23 cellular contexts compared by ENCODE assay signal in genomic region chr10:87064651-87065050, GRCh38. TPM values are rescaled to one million over a fixed set of nuclear protein-coding genes. Genes with fewer than 3 reads are reported as not detected.
A peak's percentile ranks its signal among the peaks of the same experiment; 100 is the strongest.
DNase-seq lines count a peak whose midpoint lies in the region; ATAC-seq, FAIRE-seq and TF ChIP-seq lines count a peak whose summit lies in the region.
"Had no signal": no experiment of that assay in that cellular context is flagged by ENCODE, and none has a peak within 500 bp of the region (broad histone marks: within the 10 kb centered on the region; RNA-seq: fewer than 3 reads in every experiment).

No MANE protein-coding gene starts in this region.

- no peak for TF ChIP-seq POLR2A in HepG2 (IDR thresholded peaks at IDR 0.05; ENCODE audit: insufficient read depth in 1 of 2, low read depth in 2 of 2, low read length in 2 of 2)
- no peak for TF ChIP-seq POLR2A in right lobe of liver (IDR thresholded peaks at IDR 0.05)

- no peaks in the 10 kb centered on the region for H3K9me3 ChIP-seq in HepG2 (ENCODE audit: low read length)
- no peaks in the 10 kb centered on the region for H3K9me3 ChIP-seq in right lobe of liver
- H3K9me3 ChIP-seq: BLaER1 treated with 17β-estradiol and CSF1 and Interleukin-3, amounts not matched to agents 10 nM and 100 nM had no signal

- in situ Hi-C loops in HepG2 (cut with HindIII; ENCODE audit: extremely low pct_ligation_motif_present, low pct_unique_long_range_greater_than_20kb) = no loop called here

- H3K4me3 ChIP-seq in HepG2 (replicated peaks in 1 of 3; ENCODE audit: insufficient read depth in 1 of 3, low read depth in 2 of 3, low read length in 3 of 3) = no peak overlapping the region
- no peak overlapping the region for H3K4me3 ChIP-seq in right lobe of liver
- H3K4me3 ChIP-seq: BLaER1 treated with 17β-estradiol and CSF1 and Interleukin-3, amounts not matched to agents 10 nM and 100 nM; GM23338 had no signal

- FAIRE-seq in HepG2 (lab: Jason Lieb, UNC) = no peak
- FAIRE-seq: GM12891, GM18507, HTR-8/SVneo had no signal

- WGBS in HepG2 (ENCODE audit: low lambda C conversion rate) = 88% methylated on average over 5 of the region's 5 CpGs
- WGBS in right lobe of liver (ENCODE audit: insufficient coverage, low coverage, low lambda C conversion rate, missing lambda C conversion rate) = 62% methylated on average over 5 of the region's 5 CpGs

- intact Hi-C loops in HepG2 (cut with micrococcal nuclease; ENCODE audit: unreplicated experiment) (no loop called here), right lobe of liver (cut with DNase I) (no loop called here), posterior vena cava (cut with DNase I) (no loop called here)

- DNase-seq in HepG2 (ENCODE audit: low spot score) (no peak), right lobe of liver (no peak), midbrain (lab: John Stamatoyannopoulos, UW) (peak; percentile 63), occipital lobe (lab: John Stamatoyannopoulos, UW) (no peak), posterior vena cava (ENCODE audit: low spot score) (no peak)
- no peak for DNase-seq in activated CD4-positive, alpha-beta T cell treated with anti-CD3 and anti-CD28 coated beads for 48 hours
- no peak for DNase-seq in stimulated activated CD4-positive, alpha-beta T cell treated with anti-CD3 and anti-CD28 coated beads, Interleukin-4, amount 100 ng/mL, for 4 hours
- DNase-seq: 8988T; GF-D8; NCI-H1105 treated with DMSO at 0.1 percent for 48 hours; NCI-H187; NCI-H345; NK-92 treated with Interleukin-12 subunit alpha and Interleukin-12 subunit beta, amount 100 ng/mL, for 24 hours; OCI-M1 had no signal

- H3K79me2 ChIP-seq in HepG2 (ENCODE audit: insufficient read depth, low read length) = peaks cover 3% of the 10 kb centered on the region

- no peak for ATAC-seq in HepG2
- no peak for ATAC-seq in right lobe of liver
- ATAC-seq: GM23338, HCT116 had no signal

- H3K9ac ChIP-seq in HepG2 (ENCODE audit: insufficient read depth, low read depth, low read length) = no peak overlapping the region
- H3K9ac ChIP-seq: BLaER1 treated with 17β-estradiol and CSF1 and Interleukin-3, amounts not matched to agents 10 nM and 100 nM had no signal

- H3K27me3 ChIP-seq in HepG2 (ENCODE audit: control insufficient read depth in 1 of 2, insufficient read depth in 2 of 2, low read length in 2 of 2) = no peaks in the 10 kb centered on the region
- no peaks in the 10 kb centered on the region for H3K27me3 ChIP-seq in right lobe of liver
- H3K27me3 ChIP-seq: BLaER1 treated with 17β-estradiol and CSF1 and Interleukin-3, amounts not matched to agents 10 nM and 100 nM had no signal

- peaks cover 7% of the 10 kb centered on the region; the same call in 1 of the 2 replicates for H4K20me1 ChIP-seq in HepG2 (ENCODE audit: insufficient read depth, low read length)

- no peak for TF ChIP-seq EP300 in HepG2 (IDR thresholded peaks at IDR 0.05; ENCODE audit: low read depth in 2 of 2, low read length in 2 of 2)
- TF ChIP-seq EP300 in HepG2 (CRISPR knock-in tag; IDR thresholded peaks at IDR 0.05; ENCODE audit: borderline replicate concordance) = no peak

- H3K27ac ChIP-seq in HepG2 (ENCODE audit: extremely low read length, insufficient read depth, low read length) (peak overlapping the region; percentile 12), right lobe of liver (no peak overlapping the region), cingulate gyrus (ENCODE audit: low read depth, low read length) (peak overlapping the region; percentile 35)
- H3K27ac ChIP-seq: BLaER1 treated with 17β-estradiol and CSF1 and Interleukin-3, amounts not matched to agents 10 nM and 100 nM; HL-60 had no signal

- CTCF ChIA-PET in HepG2 (lab: Yijun Ruan, JAX; ENCODE audit: low intra/inter-chr PET ratio, low total read pairs) = no interaction called here

- POLR2A ChIA-PET in HepG2 (lab: Yijun Ruan, JAX) = no interaction called here

- TF ChIP-seq RAD21 in HepG2 (CRISPR knock-in tag; IDR thresholded peaks at IDR 0.05) = no peak

- peaks cover 52% of the 10 kb centered on the region for H3K4me1 ChIP-seq in HepG2 (ENCODE audit: insufficient read depth, low read length)
- peaks cover 0 to 57% (median 5%) of the 10 kb centered on the region in 4 donors for H3K4me1 ChIP-seq in right lobe of liver
- H3K4me1 ChIP-seq: BLaER1 treated with 17β-estradiol and CSF1 and Interleukin-3, amounts not matched to agents 10 nM and 100 nM had no signal

- no peak overlapping the region for H2AFZ ChIP-seq in HepG2 (ENCODE audit: low read length)
- H2AFZ ChIP-seq: GM23338 had no signal

- H3K4me2 ChIP-seq in HepG2 (ENCODE audit: low read depth, low read length) = no peak overlapping the region
- H3K4me2 ChIP-seq: BLaER1 treated with 17β-estradiol and CSF1 and Interleukin-3, amounts not matched to agents 10 nM and 100 nM; GM23338 had no signal

- H3K36me3 ChIP-seq in HepG2 (replicated peaks in 1 of 2; ENCODE audit: control insufficient read depth in 1 of 2, insufficient read depth in 2 of 2, low read length in 2 of 2) (peaks cover 19 to 87% of the 10 kb centered on the region in 2 experiments), right lobe of liver (peaks cover 0 to 91% (median 41%) of the 10 kb centered on the region in 4 donors)

- no TSS peak for BruUV-seq in HepG2 (replicated peaks; lab: Mats Ljungman, UMichigan)

- TF ChIP-seq CTCF in HepG2 (CRISPR knock-in tag; IDR thresholded peaks at IDR 0.05) = no peak
- no peak for TF ChIP-seq CTCF in right lobe of liver (IDR thresholded peaks at IDR 0.05)

RNA-seq across cellular contexts. Expression of gene GLUD1, which starts 30.0 kb away (rescaled TPM):
- total RNA-seq in HepG2 (2016; rRNA removed; fragmentation: Illumina TruSeq; extraction: Trizol) (798 and 1,108 TPM in 2 replicates), right lobe of liver (100 to 1,000 TPM; 272 to 652 (median 433) TPM), occipital lobe (175 TPM), posterior vena cava (100 to 1,000 TPM; 126 to 138 TPM)
- 64.0 and 73.9 TPM in 2 replicates for total RNA-seq in HepG2 (2016; cell fraction: cytosol; rRNA removed; fragmentation: Illumina TruSeq; extraction: Trizol; ENCODE audit: low read depth)
- 786 and 1,126 TPM in 2 replicates for total RNA-seq in HepG2 (2016; cell fraction: insoluble cytoplasmic fraction; rRNA removed; fragmentation: Illumina TruSeq; extraction: Trizol)
- 188 and 209 TPM in 2 replicates for total RNA-seq in HepG2 (2016; cell fraction: membrane; rRNA removed; fragmentation: Illumina TruSeq; extraction: Trizol)
- total RNA-seq in HepG2 (2016; cell fraction: nucleus; rRNA removed; fragmentation: Illumina TruSeq; extraction: Trizol) = 366 and 405 TPM in 2 replicates
- 286 and 301 TPM in 2 replicates for polyA plus RNA-seq in HepG2 (2011; rRNA removed)
- 188 and 249 TPM in 2 replicates for polyA plus RNA-seq in HepG2 (2011; cell fraction: cytosol; rRNA removed)
- polyA plus RNA-seq in HepG2 (2011; cell fraction: nucleus; rRNA removed) = 143 and 202 TPM in 2 replicates
- 464 and 581 TPM in 2 replicates for polyA plus RNA-seq in HepG2 (2012)
- polyA plus RNA-seq in HepG2 (2016; cell fraction: cytosol; fragmentation: Illumina TruSeq; extraction: Trizol; ENCODE audit: low read depth) = 39.0 and 41.7 TPM in 2 replicates
- polyA plus RNA-seq in HepG2 (2016; cell fraction: insoluble cytoplasmic fraction; fragmentation: Illumina TruSeq; extraction: Trizol; ENCODE audit: low read depth) = 924 and 945 TPM in 2 replicates
- 110 and 122 TPM in 2 replicates for polyA plus RNA-seq in HepG2 (2016; cell fraction: membrane; fragmentation: Illumina TruSeq; extraction: Trizol; ENCODE audit: low read depth)
- polyA plus RNA-seq in HepG2 (2016; cell fraction: nucleus; fragmentation: Illumina TruSeq; extraction: Trizol; ENCODE audit: insufficient read depth, low read depth) = 429 and 441 TPM in 2 replicates
- 55.8 and 268 TPM in 2 replicates for polyA minus RNA-seq in HepG2 (2011; rRNA and poly(A)+ RNA removed; ENCODE audit: low replicate concordance)
- polyA minus RNA-seq in HepG2 (2011; cell fraction: cytosol; rRNA and poly(A)+ RNA removed) = 325 and 361 TPM in 2 replicates
- 171 and 236 TPM in 2 replicates for polyA minus RNA-seq in HepG2 (2011; cell fraction: nucleus; rRNA and poly(A)+ RNA removed)

RNA-seq across cellular contexts. Expression of gene SHLD2, which starts 30.4 kb away (rescaled TPM):
- total RNA-seq in HepG2 (2016; rRNA removed; fragmentation: Illumina TruSeq; extraction: Trizol) (53.7 and 79.4 TPM in 2 replicates), right lobe of liver (10 to 100 TPM; 22.5 to 33.2 (median 27.2) TPM), occipital lobe (37.1 TPM), posterior vena cava (10 to 100 TPM; 35.1 to 35.8 TPM)
- 27.4 and 29.8 TPM in 2 replicates for total RNA-seq in HepG2 (2016; cell fraction: cytosol; rRNA removed; fragmentation: Illumina TruSeq; extraction: Trizol; ENCODE audit: low read depth)
- 54.2 and 78.8 TPM in 2 replicates for total RNA-seq in HepG2 (2016; cell fraction: insoluble cytoplasmic fraction; rRNA removed; fragmentation: Illumina TruSeq; extraction: Trizol)
- total RNA-seq in HepG2 (2016; cell fraction: membrane; rRNA removed; fragmentation: Illumina TruSeq; extraction: Trizol) = 64.3 and 72.7 TPM in 2 replicates
- total RNA-seq in HepG2 (2016; cell fraction: nucleus; rRNA removed; fragmentation: Illumina TruSeq; extraction: Trizol) = 45.4 and 47.2 TPM in 2 replicates
- 22.6 and 25.7 TPM in 2 replicates for polyA plus RNA-seq in HepG2 (2011; rRNA removed)
- polyA plus RNA-seq in HepG2 (2011; cell fraction: cytosol; rRNA removed) = 9.1 and 15.2 TPM in 2 replicates
- 11.8 and 16.3 TPM in 2 replicates for polyA plus RNA-seq in HepG2 (2011; cell fraction: nucleus; rRNA removed)
- 32.6 and 35.2 TPM in 2 replicates for polyA plus RNA-seq in HepG2 (2012)
- 12.4 and 15.4 TPM in 2 replicates for polyA plus RNA-seq in HepG2 (2016; cell fraction: cytosol; fragmentation: Illumina TruSeq; extraction: Trizol; ENCODE audit: low read depth)
- polyA plus RNA-seq in HepG2 (2016; cell fraction: insoluble cytoplasmic fraction; fragmentation: Illumina TruSeq; extraction: Trizol; ENCODE audit: low read depth) = 46.3 and 51.5 TPM in 2 replicates
- polyA plus RNA-seq in HepG2 (2016; cell fraction: membrane; fragmentation: Illumina TruSeq; extraction: Trizol; ENCODE audit: low read depth) = 29.5 and 30.4 TPM in 2 replicates
- polyA plus RNA-seq in HepG2 (2016; cell fraction: nucleus; fragmentation: Illumina TruSeq; extraction: Trizol; ENCODE audit: insufficient read depth, low read depth) = 45.4 and 46.0 TPM in 2 replicates
- 12.5 and 21.0 TPM in 2 replicates for polyA minus RNA-seq in HepG2 (2011; rRNA and poly(A)+ RNA removed; ENCODE audit: low replicate concordance)
- polyA minus RNA-seq in HepG2 (2011; cell fraction: cytosol; rRNA and poly(A)+ RNA removed) = 22.2 and 26.3 TPM in 2 replicates
- 45.1 and 52.1 TPM in 2 replicates for polyA minus RNA-seq in HepG2 (2011; cell fraction: nucleus; rRNA and poly(A)+ RNA removed)

RNA-seq across cellular contexts. Expression of gene FAM25A, which starts 44.6 kb away (rescaled TPM):
- total RNA-seq in HepG2 (2016; rRNA removed; fragmentation: Illumina TruSeq; extraction: Trizol) (not detected in 2 replicates), right lobe of liver (not detected), occipital lobe (not detected), posterior vena cava (not detected)
- not detected in 2 replicates for total RNA-seq in HepG2 (2016; cell fraction: cytosol; rRNA removed; fragmentation: Illumina TruSeq; extraction: Trizol; ENCODE audit: low read depth)
- total RNA-seq in HepG2 (2016; cell fraction: insoluble cytoplasmic fraction; rRNA removed; fragmentation: Illumina TruSeq; extraction: Trizol) = not detected in 2 replicates
- not detected in 2 replicates for total RNA-seq in HepG2 (2016; cell fraction: membrane; rRNA removed; fragmentation: Illumina TruSeq; extraction: Trizol)
- not detected in 2 replicates for total RNA-seq in HepG2 (2016; cell fraction: nucleus; rRNA removed; fragmentation: Illumina TruSeq; extraction: Trizol)
- polyA plus RNA-seq in HepG2 (2011; rRNA removed) = not detected in 2 replicates
- not detected in 2 replicates for polyA plus RNA-seq in HepG2 (2011; cell fraction: cytosol; rRNA removed)
- polyA plus RNA-seq in HepG2 (2011; cell fraction: nucleus; rRNA removed) = not detected in 2 replicates
- polyA plus RNA-seq in HepG2 (2012) = not detected in 2 replicates
- not detected in 2 replicates for polyA plus RNA-seq in HepG2 (2016; cell fraction: cytosol; fragmentation: Illumina TruSeq; extraction: Trizol; ENCODE audit: low read depth)
- not detected in 2 replicates for polyA plus RNA-seq in HepG2 (2016; cell fraction: insoluble cytoplasmic fraction; fragmentation: Illumina TruSeq; extraction: Trizol; ENCODE audit: low read depth)
- not detected in 2 replicates for polyA plus RNA-seq in HepG2 (2016; cell fraction: membrane; fragmentation: Illumina TruSeq; extraction: Trizol; ENCODE audit: low read depth)
- polyA plus RNA-seq in HepG2 (2016; cell fraction: nucleus; fragmentation: Illumina TruSeq; extraction: Trizol; ENCODE audit: insufficient read depth, low read depth) = not detected in 2 replicates
- not detected in 2 replicates for polyA minus RNA-seq in HepG2 (2011; rRNA and poly(A)+ RNA removed; ENCODE audit: low replicate concordance)
- not detected in 2 replicates for polyA minus RNA-seq in HepG2 (2011; cell fraction: cytosol; rRNA and poly(A)+ RNA removed)
- polyA minus RNA-seq in HepG2 (2011; cell fraction: nucleus; rRNA and poly(A)+ RNA removed) = not detected in 2 replicates
- total RNA-seq: GM23338, RPMI7951 had no signal
- polyA plus RNA-seq: GM23338 had no signal

Comparison
In these comparisons a context has a peak if more than half of its experiments do, and no peak if none do; other contexts are left out.
1. H3K27ac ChIP-seq: peak in HepG2 (single experiment) and cingulate gyrus (single experiment); none in right lobe of liver (0 of 3).